Comparison of ENCODE assay signal across 13 cellular contexts in the genomic region with DNA sequence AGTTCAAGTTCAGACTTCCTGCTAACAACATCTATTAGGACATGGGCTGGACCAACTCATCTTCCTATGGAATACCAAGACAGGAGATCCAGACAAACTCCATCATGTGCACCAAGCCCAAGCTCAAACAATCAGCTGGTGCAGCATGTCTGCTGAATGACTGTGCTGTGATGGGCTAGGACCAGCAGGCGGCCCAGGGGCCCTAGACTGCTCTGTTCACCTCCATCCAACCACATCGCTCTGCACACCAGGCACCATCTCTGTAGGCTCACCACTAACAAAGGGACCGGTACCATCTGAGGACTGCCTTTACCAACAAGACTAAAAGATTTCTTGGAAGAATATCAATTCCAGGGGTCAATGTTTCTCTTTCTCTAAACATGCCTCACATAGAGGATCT.
"Had no signal": no experiment of that assay in that cellular context is flagged by ENCODE, and none has a peak within 500 bp of the region (broad histone marks: within the 10 kb centered on the region; RNA-seq: fewer than 3 reads in every experiment).

No MANE protein-coding gene starts in this region.

- DNase-seq: activated CD4-positive, alpha-beta T cell treated with anti-CD3 and anti-CD28 coated beads for 48 hours; activated T-cell treated with anti-CD3 and anti-CD28 coated beads, Interleukin-2, amount 50 U/mL, for 1 hour; effector memory CD4-positive, alpha-beta T cell; islet precursor cell; stimulated activated CD4-positive, alpha-beta T cell treated with anti-CD3 and anti-CD28 coated beads, Interleukin-4, amount 100 ng/mL, for 24 hours; stimulated activated naive CD8-positive, alpha-beta T cell treated with anti-CD3 and anti-CD28 coated beads, Interleukin-15, amount 100 ng/mL, for 72 hours; T-cell had no signal

- H3K4me1 Mint-ChIP-seq: nephron had no signal

- H3K4me3 ChIP-seq: gastroesophageal sphincter, thoracic aorta had no signal

- H3K4me3 Mint-ChIP-seq: memory B cell; nephron; stimulated activated naive CD8-positive, alpha-beta T cell treated with anti-CD3 and anti-CD28 coated beads, Interleukin-15, amount 100 ng/mL, for 72 hours; T-cell had no signal

- H3K27ac ChIP-seq: gastroesophageal sphincter, thoracic aorta, VCaP had no signal

- H3K27me3 Mint-ChIP-seq: memory B cell; stimulated activated naive CD8-positive, alpha-beta T cell treated with anti-CD3 and anti-CD28 coated beads, Interleukin-15, amount 100 ng/mL, for 72 hours; T-cell had no signal

- H3K9me3 ChIP-seq: gastroesophageal sphincter, thoracic aorta had no signal

- H3K9me3 Mint-ChIP-seq: memory B cell; nephron; stimulated activated naive CD8-positive, alpha-beta T cell treated with anti-CD3 and anti-CD28 coated beads, Interleukin-15, amount 100 ng/mL, for 72 hours; T-cell had no signal

- ATAC-seq: gastroesophageal sphincter; left lobe of liver; stimulated activated naive CD8-positive, alpha-beta T cell treated with anti-CD3 and anti-CD28 coated beads, Interleukin-15, amount 100 ng/mL, for 72 hours; T-cell had no signal

- H3K27ac Mint-ChIP-seq: memory B cell, nephron had no signal

- H3K27me3 ChIP-seq: gastroesophageal sphincter had no signal
